In the genomic region with DNA sequence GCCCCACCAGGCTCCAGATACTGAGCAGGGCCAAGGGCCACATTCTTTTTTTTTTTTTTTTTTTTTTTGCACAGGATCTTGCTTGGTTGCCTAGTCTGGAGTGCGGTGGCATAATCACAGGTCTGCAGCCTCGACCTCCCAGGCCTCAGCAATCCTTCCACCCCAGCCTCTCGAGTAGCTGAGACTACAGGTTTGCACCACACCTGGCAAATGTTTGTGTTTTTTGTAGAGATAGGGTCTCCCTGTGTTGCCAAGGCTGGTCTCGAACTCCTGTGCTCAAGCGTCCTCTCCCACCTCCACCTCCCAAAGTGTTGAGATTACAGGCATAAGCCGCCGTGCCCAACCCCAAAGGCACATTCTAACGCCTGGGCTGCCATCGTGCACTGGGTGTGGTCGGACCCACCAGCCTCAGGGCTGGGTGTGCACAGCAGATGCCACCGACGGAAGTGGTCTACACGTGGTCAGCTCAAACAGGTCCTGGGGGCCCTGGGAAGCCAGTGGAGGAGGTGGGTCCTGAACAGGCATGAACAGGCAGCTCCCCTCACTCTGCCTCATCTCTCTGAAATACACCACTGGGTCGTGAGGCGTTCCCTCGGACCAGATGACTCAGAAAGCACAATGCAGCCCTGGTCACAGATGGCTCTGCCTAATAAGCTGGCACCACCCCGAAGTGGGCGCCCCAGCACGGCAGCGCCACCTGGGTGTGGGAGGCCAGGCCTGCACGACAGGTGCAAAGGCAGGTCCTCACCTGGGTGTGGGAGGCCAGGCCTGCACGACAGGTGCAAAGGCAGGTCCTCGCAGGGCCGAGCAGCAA, we compare ENCODE assay signal across 9 cellular contexts. TPM values are rescaled to one million over a fixed set of nuclear protein-coding genes. Genes with fewer than 3 reads are reported as not detected.
DNase-seq lines count a peak whose midpoint lies in the region; ATAC-seq and TF ChIP-seq lines count a peak whose summit lies in the region.
"Had no signal": no experiment of that assay in that cellular context is flagged by ENCODE, and none has a peak within 500 bp of the region (broad histone marks: within the 10 kb centered on the region; RNA-seq: fewer than 3 reads in every experiment).

No MANE protein-coding gene starts in this region.

- peak; percentile 58 to 81 (median 65) for DNase-seq in CD8-positive, alpha-beta memory T cell
- DNase-seq in colonic mucosa (peak; percentile 75), osteoblast (ENCODE audit: insufficient read length, low spot score, missing footprints) (peak; percentile 91), SKM-1 (lab: John Stamatoyannopoulos, UW; ENCODE audit: unreplicated experiment) (no peak), NCI-H2107 treated with DMSO at 0.1 percent for 48 hours (lab: John Stamatoyannopoulos, UW; ENCODE audit: unreplicated experiment) (no peak)

- H2AFZ ChIP-seq in KMS-11 (ENCODE audit: low read depth), result no peak overlapping the region
- H2AFZ ChIP-seq in osteoblast (ENCODE audit: low read length), result no peak overlapping the region

- no peak for ATAC-seq in GM18868 (IDR thresholded peaks at IDR 0.05; ENCODE audit: unreplicated experiment)

- H3K4me3 ChIP-seq in CD8-positive, alpha-beta memory T cell (ENCODE audit: low read length), result peak overlapping the region; percentile 20
- H3K4me3 ChIP-seq in KMS-11 (IDR thresholded peaks at IDR 0.05; ENCODE audit: insufficient read depth, low read depth, low read length) (no peak overlapping the region), colonic mucosa (no peak overlapping the region), osteoblast (ENCODE audit: insufficient read depth, low read length) (no peak overlapping the region)

- no peaks in the 10 kb centered on the region for H3K9me3 ChIP-seq in CD8-positive, alpha-beta memory T cell (ENCODE audit: low read length)
- H3K9me3 ChIP-seq in colonic mucosa, result no peaks in the 10 kb centered on the region
- peaks cover 2% of the 10 kb centered on the region for H3K9me3 ChIP-seq in osteoblast (ENCODE audit: low read depth, low read length)
- H3K9me3 ChIP-seq: neutrophil had no signal

- H3K36me3 Mint-ChIP-seq in CD8-positive, alpha-beta memory T cell, result no peaks in the 10 kb centered on the region

- POLR2A ChIA-PET in CD8-positive, alpha-beta memory T cell (lab: Charles Lee), result interaction anchor here (0.7 to 0.9 kb wide), 2 partner anchors 50 to 57 kb away, joined by 3 to 6 read pairs; partner anchors contain the start of genes IFITM1 and IFITM2

- intact Hi-C loops in colonic mucosa (cut with DNase I), result loop anchor here (5.0 kb wide), 2 partner anchors 112 to 127 kb away; partner anchors contain the start of genes PSMD13 and SIRT3

- H3K9ac ChIP-seq in KMS-11, result no peak overlapping the region
- no peak overlapping the region for H3K9ac ChIP-seq in colonic mucosa (ENCODE audit: low read depth in 2 of 2, low read length in 2 of 2)

- H4K20me1 ChIP-seq in KMS-11 (ENCODE audit: insufficient read depth) (no peaks in the 10 kb centered on the region), osteoblast (ENCODE audit: insufficient read depth, low read length) (no peaks in the 10 kb centered on the region)

- H3K4me2 ChIP-seq in KMS-11 (peak overlapping the region; percentile 19; the same call in 1 of the 2 replicates), osteoblast (ENCODE audit: insufficient read depth, low read length) (no peak overlapping the region)

- H3K27ac Mint-ChIP-seq in CD8-positive, alpha-beta memory T cell, result peak overlapping the region in 6 of 8 donors; percentile 58 to 79 (median 68)

- no peak overlapping the region for H3K27ac ChIP-seq in CD8-positive, alpha-beta memory T cell (ENCODE audit: low read depth, low read length)
- no peak overlapping the region for H3K27ac ChIP-seq in KMS-11
- H3K27ac ChIP-seq in VCaP, result no peak overlapping the region
- no peak overlapping the region for H3K27ac ChIP-seq in colonic mucosa
- no peak overlapping the region for H3K27ac ChIP-seq in osteoblast (ENCODE audit: low read depth, low read length)
- H3K27ac ChIP-seq: neutrophil had no signal

- peaks cover 0 to 3% (median 0%) of the 10 kb centered on the region in 5 donors for H3K9me3 Mint-ChIP-seq in CD8-positive, alpha-beta memory T cell

- H3K27me3 Mint-ChIP-seq in CD8-positive, alpha-beta memory T cell, result peaks cover 23 to 31% of the 10 kb centered on the region in 2 donors

- no peaks in the 10 kb centered on the region for H3K36me3 ChIP-seq in CD8-positive, alpha-beta memory T cell (ENCODE audit: insufficient read depth, low read length)
- H3K36me3 ChIP-seq in KMS-11 (ENCODE audit: insufficient read depth) (no peaks in the 10 kb centered on the region), colonic mucosa (no peaks in the 10 kb centered on the region), osteoblast (ENCODE audit: insufficient read depth, low read length) (no peaks in the 10 kb centered on the region)
- H3K36me3 ChIP-seq: neutrophil had no signal

- peaks cover 28% of the 10 kb centered on the region for H3K4me1 ChIP-seq in CD8-positive, alpha-beta memory T cell (ENCODE audit: insufficient read depth, low read length)
- H3K4me1 ChIP-seq in KMS-11 (ENCODE audit: low read depth, poor library complexity, severe bottlenecking), result no peaks in the 10 kb centered on the region
- no peaks in the 10 kb centered on the region for H3K4me1 ChIP-seq in colonic mucosa
- no peaks in the 10 kb centered on the region for H3K4me1 ChIP-seq in osteoblast (ENCODE audit: insufficient read depth, low read length)

- CTCF ChIA-PET in CD8-positive, alpha-beta memory T cell (lab: Charles Lee), result interaction anchor here (0.7 to 3.7 kb wide), 13 partner anchors 9 to 157 kb away, joined by 3 to 32 read pairs (median 5); partner anchors contain the start of genes BET1L, IFITM2, PTDSS2 and RIC8A

- H3K79me2 ChIP-seq in KMS-11 (ENCODE audit: insufficient read depth, low read depth) (no peaks in the 10 kb centered on the region), osteoblast (ENCODE audit: insufficient read depth, low read length) (no peaks in the 10 kb centered on the region)

- peaks cover 19 to 27% (median 21%) of the 10 kb centered on the region in 3 donors for H3K4me1 Mint-ChIP-seq in CD8-positive, alpha-beta memory T cell

- peak; percentile 56 for TF ChIP-seq CTCF in KMS-11 (conservative IDR thresholded peaks at IDR 0.05; ENCODE audit: low read depth, low read length)
- peak; percentile 64 for TF ChIP-seq CTCF in VCaP (conservative IDR thresholded peaks at IDR 0.05)
- TF ChIP-seq CTCF in colonic mucosa (IDR thresholded peaks at IDR 0.05), result peak; percentile 45
- no peak for TF ChIP-seq CTCF in osteoblast (IDR thresholded peaks at IDR 0.05; ENCODE audit: extremely low read depth, low read depth, low read length)

- peak overlapping the region in 6 of 7 donors; percentile 17 to 74 (median 40) for H3K4me3 Mint-ChIP-seq in CD8-positive, alpha-beta memory T cell

- peaks cover 24% of the 10 kb centered on the region for H3K27me3 ChIP-seq in CD8-positive, alpha-beta memory T cell (ENCODE audit: insufficient read depth, low read length, poor library complexity, severe bottlenecking)
- peaks cover 79% of the 10 kb centered on the region for H3K27me3 ChIP-seq in KMS-11 (ENCODE audit: insufficient read depth, low read depth)
- peaks cover 11% of the 10 kb centered on the region for H3K27me3 ChIP-seq in colonic mucosa
- H3K27me3 ChIP-seq in osteoblast (ENCODE audit: insufficient read depth, low read length), result peaks cover 39% of the 10 kb centered on the region

RNA-seq across cellular contexts. Expression of gene B4GALNT4, which starts 5.1 kb away (rescaled TPM):
- under 1 TPM; 0.47 to 0.81 TPM for total RNA-seq in CD8-positive, alpha-beta memory T cell
- polyA plus RNA-seq in CD8-positive, alpha-beta memory T cell, result 0.31 TPM
- total RNA-seq in colonic mucosa, result 1 to 10 TPM; 1.6 to 2.0 TPM
- 0.88 and 2.2 TPM in 2 replicates for total RNA-seq in osteoblast

RNA-seq across cellular contexts. Expression of gene PKP3, which starts 29.9 kb away (rescaled TPM):
- not detected for total RNA-seq in CD8-positive, alpha-beta memory T cell
- polyA plus RNA-seq in CD8-positive, alpha-beta memory T cell, result 1.1 TPM
- total RNA-seq in colonic mucosa, result 100 to 1,000 TPM; 167 to 247 TPM
- total RNA-seq in osteoblast, result 0.88 and 2.5 TPM in 2 replicates

RNA-seq across cellular contexts. Expression of gene IFITM3, which starts 43.5 kb away (rescaled TPM):
- 10 to 100 TPM; 20.6 to 21.0 TPM for total RNA-seq in CD8-positive, alpha-beta memory T cell
- 12.0 TPM for polyA plus RNA-seq in CD8-positive, alpha-beta memory T cell
- total RNA-seq in colonic mucosa (100 to 1,000 TPM; 132 to 160 TPM), osteoblast (98.4 and 116 TPM in 2 replicates)

RNA-seq across cellular contexts. Expression of gene IFITM1, which starts 50.3 kb away (rescaled TPM):
- total RNA-seq in CD8-positive, alpha-beta memory T cell, result 10 to 100 TPM; 70.7 to 75.9 TPM
- 2,153 TPM for polyA plus RNA-seq in CD8-positive, alpha-beta memory T cell
- total RNA-seq in colonic mucosa (100 to 1,000 TPM in 1 of 2 donors, 10 to 100 TPM in 1; 63.3 to 101 TPM), osteoblast (48.6 and 64.4 TPM in 2 replicates)

RNA-seq across cellular contexts. Expression of gene SIGIRR, which starts 50.6 kb away (rescaled TPM):
- total RNA-seq in CD8-positive, alpha-beta memory T cell, result 10 to 100 TPM; 54.2 to 59.4 TPM
- polyA plus RNA-seq in CD8-positive, alpha-beta memory T cell, result 267 TPM
- 100 to 1,000 TPM in 1 of 2 donors, 10 to 100 TPM in 1; 91.4 to 177 TPM for total RNA-seq in colonic mucosa
- total RNA-seq in osteoblast, result 10.9 and 14.5 TPM in 2 replicates

Comparison
In these comparisons a context has a peak if more than half of its experiments do, and no peak if none do; other contexts are left out.
1. DNase-seq: peak in CD8-positive, alpha-beta memory T cell (5 of 5), colonic mucosa (single experiment) and osteoblast (single experiment); none in SKM-1 (single experiment) and NCI-H2107 treated with DMSO at 0.1 percent for 48 hours (single experiment).
2. RNA of gene PKP3, which starts 29.9 kb away (total RNA-seq): 167 to 247 TPM in colonic mucosa; 0.88 to 2.5 TPM in osteoblast and not detected in CD8-positive, alpha-beta memory T cell; every median in the first group is over 10 times any median in the second.